Comparison of ENCODE assay signal across 37 cellular contexts in genomic region chr10:116853287-116853686, GRCh38. TPM values are rescaled to one million over a fixed set of nuclear protein-coding genes. Genes with fewer than 3 reads are reported as not detected.
"Had no signal": no experiment of that assay in that cellular context is flagged by ENCODE, and none has a peak within 500 bp of the region (broad histone marks: within the 10 kb centered on the region; RNA-seq: fewer than 3 reads in every experiment).

No MANE protein-coding gene starts in this region.

- H3K27me3 ChIP-seq: MG63 had no signal

- H3K36me3 ChIP-seq: MG63 had no signal

- H3K4me3 ChIP-seq: MG63 had no signal

- DNase-seq: Karpas-422, Kasumi-1, MG63, MM.1S, MV-4-11, NCI-H1048, NCI-H1092, NCI-H1092 treated with DMSO at 0.1 percent for 48 hours, NCI-H1105, NCI-H1105 treated with DMSO at 0.1 percent for 48 hours, NCI-H1417, NCI-H1417 treated with DMSO at 0.1 percent for 48 hours, NCI-H1436, NCI-H1436 treated with DMSO at 0.1 percent for 48 hours, NCI-H146, NCI-H1694, NCI-H1694 treated with DMSO at 0.1 percent for 48 hours, NCI-H187, NCI-H187 treated with DMSO at 0.1 percent for 48 hours, NCI-H1930, NCI-H2029, NCI-H2029 treated with DMSO at 0.1 percent for 48 hours, NCI-H2081, NCI-H2081 treated with DMSO at 0.1 percent for 48 hours, NCI-H2107, NCI-H2171, NCI-H2171 treated with DMSO at 0.1 percent for 48 hours, NCI-H2227 treated with DMSO at 0.1 percent for 48 hours, NCI-H226, NCI-H345, NCI-H446, NCI-H446 treated with DMSO at 0.1 percent for 48 hours, NCI-H510A, NCI-H510A treated with DMSO at 0.1 percent for 48 hours, NCI-H524 had no signal

RNA-seq across cellular contexts. Expression of gene ENO4, which starts 4.0 kb away (rescaled TPM):
- total RNA-seq: M059J, MCF 10A had no signal
